Comparison of ENCODE assay signal across 9 cellular contexts in genomic region chrX:100819534-100819836, GRCh38. TPM values are rescaled to one million over a fixed set of nuclear protein-coding genes. Genes with fewer than 3 reads are reported as not detected.
DNase-seq lines count a peak whose midpoint lies in the region; ATAC-seq and TF ChIP-seq lines count a peak whose summit lies in the region.
"Had no signal": no experiment of that assay in that cellular context is flagged by ENCODE, and none has a peak within 500 bp of the region (broad histone marks: within the 10 kb centered on the region; RNA-seq: fewer than 3 reads in every experiment).

No MANE protein-coding gene starts in this region.

- no peak overlapping the region for H2BK15ac ChIP-seq in neuronal stem cell (ENCODE audit: low read length)

- H3K9me3 Mint-ChIP-seq in CD4-positive, CD25-positive, alpha-beta regulatory T cell, result peaks cover 0 to 2% (median 0%) of the 10 kb centered on the region in 7 donors

- no peak for DNase-seq in CD4-positive, CD25-positive, alpha-beta regulatory T cell
- DNase-seq in PC-9 (no peak), epithelial cell of prostate (ENCODE audit: low read depth, low spot score) (no peak), neuronal stem cell (ENCODE audit: low spot score) (no peak), NCI-H2196 (lab: John Stamatoyannopoulos, UW; ENCODE audit: unreplicated experiment) (no peak), HuH-7 (ENCODE audit: low spot score) (no peak)

- H2BK120ac ChIP-seq in neuronal stem cell (ENCODE audit: low read depth, low read length), result no peak overlapping the region

- peaks cover 8% of the 10 kb centered on the region for H3K36me3 Mint-ChIP-seq in CD4-positive, CD25-positive, alpha-beta regulatory T cell

- peaks cover 23% of the 10 kb centered on the region for H3K36me3 ChIP-seq in CD4-positive, CD25-positive, alpha-beta regulatory T cell (ENCODE audit: control insufficient read depth, insufficient read depth, low read length)
- H3K36me3 ChIP-seq in PC-9 (ENCODE audit: low read depth) (no peaks in the 10 kb centered on the region), neuronal stem cell (replicated peaks in 1 of 2; ENCODE audit: control insufficient read depth in 2 of 2, insufficient read depth in 2 of 2, low read length in 2 of 2) (peaks cover 5 to 25% of the 10 kb centered on the region in 2 donors)

- ATAC-seq in CD4-positive, CD25-positive, alpha-beta regulatory T cell (ENCODE audit: low read depth in 2 of 2), result no peak
- ATAC-seq in HG02642 (IDR thresholded peaks at IDR 0.05; ENCODE audit: poor library complexity, unreplicated experiment) (no peak), GM19351 (IDR thresholded peaks at IDR 0.05; ENCODE audit: unreplicated experiment) (no peak)

- peaks cover under 1% of the 10 kb centered on the region for H3K27me3 Mint-ChIP-seq in CD4-positive, CD25-positive, alpha-beta regulatory T cell

- intact Hi-C loops in PC-9 (cut with micrococcal nuclease; ENCODE audit: unreplicated experiment), result no loop called here

- H2AFZ ChIP-seq in PC-9 (peak overlapping the region; percentile 99), neuronal stem cell (ENCODE audit: low read length) (peak overlapping the region; percentile 88)

- peaks cover 5% of the 10 kb centered on the region for H3K27me3 ChIP-seq in CD4-positive, CD25-positive, alpha-beta regulatory T cell (ENCODE audit: control insufficient read depth, insufficient read depth, low read length)
- H3K27me3 ChIP-seq in PC-9 (ENCODE audit: insufficient read depth, low read depth) (no peaks in the 10 kb centered on the region), neuronal stem cell (ENCODE audit: control insufficient read depth in 3 of 3, insufficient read depth in 3 of 3, low read depth in 1 of 3, low read length in 3 of 3) (peaks cover 0 to 9% (median 0%) of the 10 kb centered on the region in 3 experiments)

- peak overlapping the region; percentile 80 to 91 (median 86) for H3K4me3 Mint-ChIP-seq in CD4-positive, CD25-positive, alpha-beta regulatory T cell

- no peak overlapping the region for H4K91ac ChIP-seq in neuronal stem cell (ENCODE audit: low read depth, low read length, poor library complexity)

- POLR2A ChIA-PET in PC-9 (lab: Charles Lee; ENCODE audit: unreplicated experiment), result no interaction called here

- H2BK12ac ChIP-seq in neuronal stem cell (ENCODE audit: low read length), result no peak overlapping the region

- H2BK5ac ChIP-seq in neuronal stem cell (ENCODE audit: low read length), result no peak overlapping the region

- H3K9ac ChIP-seq in neuronal stem cell (ENCODE audit: low read depth, low read length, poor library complexity), result peak overlapping the region; percentile 24

- H4K8ac ChIP-seq in neuronal stem cell (ENCODE audit: low read depth, low read length), result no peak overlapping the region

- H3K9me2 ChIP-seq in PC-9 (ENCODE audit: insufficient read depth), result no peaks in the 10 kb centered on the region

- no peak overlapping the region for H3K14ac ChIP-seq in neuronal stem cell (ENCODE audit: low read length)

- peak overlapping the region; percentile 90 for H3K4me3 ChIP-seq in CD4-positive, CD25-positive, alpha-beta regulatory T cell (ENCODE audit: low read depth, low read length)
- H3K4me3 ChIP-seq in PC-9, result peak overlapping the region; percentile 95
- H3K4me3 ChIP-seq in neuronal stem cell (ENCODE audit: low read length in 2 of 2), result peak overlapping the region; percentile 78 to 80

- H3K27ac ChIP-seq in CD4-positive, CD25-positive, alpha-beta regulatory T cell (ENCODE audit: insufficient read depth, low read length, poor library complexity, severe bottlenecking), result peak overlapping the region; percentile 85
- peak overlapping the region; percentile 60 for H3K27ac ChIP-seq in PC-9
- H3K27ac ChIP-seq in epithelial cell of prostate, result peak overlapping the region; percentile 61
- no peak overlapping the region for H3K27ac ChIP-seq in neuronal stem cell (replicated peaks; ENCODE audit: low read length)

- CTCF ChIA-PET in PC-9 (lab: Charles Lee), result no interaction called here

- H2AK5ac ChIP-seq in neuronal stem cell (ENCODE audit: low read depth, low read length), result no peak overlapping the region

- H3K4me2 ChIP-seq in PC-9 (peak overlapping the region; percentile 95), neuronal stem cell (ENCODE audit: insufficient read depth, low read length, poor library complexity, severe bottlenecking) (peak overlapping the region; percentile 46)

- 0 out of 2 replicates have a peak, but pooled peaks cover 7% of the 10 kb centered on the region for H3F3A ChIP-seq in PC-9 (ENCODE audit: insufficient read depth, low read depth)

- H3K4me1 Mint-ChIP-seq in CD4-positive, CD25-positive, alpha-beta regulatory T cell, result peaks cover 4 to 13% (median 6%) of the 10 kb centered on the region in 4 donors

- no peaks in the 10 kb centered on the region for H3K9me3 ChIP-seq in CD4-positive, CD25-positive, alpha-beta regulatory T cell (ENCODE audit: control insufficient read depth in 2 of 2, low read length in 2 of 2)
- H3K9me3 ChIP-seq in PC-9 (ENCODE audit: insufficient read depth, low read depth), result no peaks in the 10 kb centered on the region
- no peaks in the 10 kb centered on the region for H3K9me3 ChIP-seq in neuronal stem cell (replicated peaks in 1 of 2; ENCODE audit: control insufficient read depth in 2 of 2, insufficient read depth in 1 of 2, low read depth in 1 of 2, low read length in 2 of 2)

- H3K79me2 ChIP-seq in PC-9 (ENCODE audit: low read depth), result peaks cover 13% of the 10 kb centered on the region

- no peaks in the 10 kb centered on the region for H4K20me1 ChIP-seq in PC-9 (ENCODE audit: insufficient read depth)

- no peak overlapping the region for H3K23ac ChIP-seq in neuronal stem cell (ENCODE audit: low read depth, low read length, poor library complexity)

- TSS peak; percentile 85 for BruUV-seq in PC-9 (replicated peaks; lab: Mats Ljungman, UMichigan)

- peaks cover 8% of the 10 kb centered on the region for H3K4me1 ChIP-seq in CD4-positive, CD25-positive, alpha-beta regulatory T cell (ENCODE audit: control insufficient read depth, insufficient read depth, low read length, poor library complexity, severe bottlenecking)
- peaks cover 5% of the 10 kb centered on the region; the same call in 1 of the 2 replicates for H3K4me1 ChIP-seq in PC-9 (replicated peaks; ENCODE audit: insufficient read depth)
- H3K4me1 ChIP-seq in neuronal stem cell (ENCODE audit: control insufficient read depth in 2 of 2, insufficient read depth in 1 of 2, low read depth in 1 of 2, low read length in 2 of 2), result peaks cover 0 to 3% of the 10 kb centered on the region in 2 donors

- no CpG with 5 or more reads among the region's 15 CpGs for WGBS in neuronal stem cell (ENCODE audit: extremely low coverage in 2 of 2, insufficient read length in 2 of 2, insufficient replicate concordance in 1 of 2), 2 donors

- no peaks in the 10 kb centered on the region for H3K79me1 ChIP-seq in neuronal stem cell (ENCODE audit: low read depth, low read length)

- no peak overlapping the region for H3K18ac ChIP-seq in neuronal stem cell (ENCODE audit: low read length)

- TF ChIP-seq CTCF in PC-9 (conservative IDR thresholded peaks at IDR 0.05), result no peak

- peak overlapping the region; percentile 88 to 93 (median 91) for H3K27ac Mint-ChIP-seq in CD4-positive, CD25-positive, alpha-beta regulatory T cell

- no peak overlapping the region for H3K4ac ChIP-seq in neuronal stem cell (ENCODE audit: low read length)

RNA-seq across cellular contexts. Expression of gene CSTF2, which starts 0.7 kb away (rescaled TPM):
- 11.1 TPM for total RNA-seq in CD4-positive, CD25-positive, alpha-beta regulatory T cell
- 10 to 100 TPM; 13.4 to 19.2 (median 16.3) TPM for polyA plus RNA-seq in CD4-positive, CD25-positive, alpha-beta regulatory T cell
- 18.5 and 24.1 TPM in 2 replicates for total RNA-seq in PC-9 (2021)
- polyA plus RNA-seq in neuronal stem cell (2013, experiment 1 of 2), result 14.1 TPM
- 14.0 TPM for polyA plus RNA-seq in neuronal stem cell (2013, experiment 2 of 2)

RNA-seq across cellular contexts. Expression of gene NOX1, which starts 54.7 kb away (rescaled TPM):
- not detected for total RNA-seq in CD4-positive, CD25-positive, alpha-beta regulatory T cell
- polyA plus RNA-seq in CD4-positive, CD25-positive, alpha-beta regulatory T cell, result not detected
- total RNA-seq in PC-9 (2021), result not detected in 2 replicates
- polyA plus RNA-seq in neuronal stem cell (2013, experiment 1 of 2), result 0.01 TPM
- not detected for polyA plus RNA-seq in neuronal stem cell (2013, experiment 2 of 2)
- total RNA-seq: subcutaneous adipose tissue had no signal
